In genomic region chr6:148192310-148192709, GRCh38 we compare ENCODE assay signal across 14 cellular contexts.
DNase-seq lines count a peak whose midpoint lies in the region; ATAC-seq and TF ChIP-seq lines count a peak whose summit lies in the region.
"Had no signal": no experiment of that assay in that cellular context is flagged by ENCODE, and none has a peak within 500 bp of the region (broad histone marks: within the 10 kb centered on the region; RNA-seq: fewer than 3 reads in every experiment).

No MANE protein-coding gene starts in this region.

- H3K36me3 Mint-ChIP-seq in activated CD4-positive, alpha-beta memory T cell treated with anti-CD3 and anti-CD28 coated beads, Interleukin-2, amount 10 ng/mL, durations not matched to agents 7 days and 5 days (ENCODE audit: low read depth) = no peaks in the 10 kb centered on the region
- H3K36me3 Mint-ChIP-seq: activated naive CD4-positive, alpha-beta T cell treated with anti-CD3 and anti-CD28 coated beads, Interleukin-2, amount 50 U/mL, for 24 hours had no signal

- DNase-seq in EH (ENCODE audit: low read depth) (peak; percentile 93), RWPE2 (ENCODE audit: low spot score) (no peak), foreskin fibroblast (peak; percentile 77 to 89)
- no peak for DNase-seq in activated CD4-positive, alpha-beta memory T cell treated with anti-CD3 and anti-CD28 coated beads, Interleukin-2, amount 10 ng/mL, durations not matched to agents 7 days and 5 days
- DNase-seq: activated CD4-positive, alpha-beta T cell treated with anti-CD3 and anti-CD28 coated beads, Interleukin-2, amount 50 U/mL, for 1 hour; DMS79 treated with DMSO at 0.1 percent for 48 hours; effector CD8-positive, alpha-beta T cell; NCI-H524 had no signal

- no peak for TF ChIP-seq CTCF in RWPE2 (IDR thresholded peaks at IDR 0.05; ENCODE audit: poor library complexity, severe bottlenecking)
- TF ChIP-seq CTCF in foreskin fibroblast (IDR thresholded peaks at IDR 0.05; ENCODE audit: low read depth, low read length) = no peak

- POLR2A ChIA-PET in activated CD4-positive, alpha-beta memory T cell treated with anti-CD3 and anti-CD28 coated beads, Interleukin-2, amount 10 ng/mL, durations not matched to agents 7 days and 5 days (lab: Charles Lee) = no interaction called here

- ATAC-seq in RWPE2 (ENCODE audit: low read depth) (peak; percentile 82), GM21786 (IDR thresholded peaks at IDR 0.05; ENCODE audit: unreplicated experiment) (no peak), HG03175 (IDR thresholded peaks at IDR 0.05; ENCODE audit: unreplicated experiment) (no peak), HG03565 (IDR thresholded peaks at IDR 0.05; ENCODE audit: unreplicated experiment) (no peak)

- H3K27me3 ChIP-seq in RWPE2 (ENCODE audit: insufficient read depth, poor library complexity, severe bottlenecking) = no peaks in the 10 kb centered on the region

- H3K36me3 ChIP-seq in RWPE2 (ENCODE audit: low read depth) = no peaks in the 10 kb centered on the region

- peaks cover 28% of the 10 kb centered on the region for H3K4me1 ChIP-seq in RWPE2 (ENCODE audit: insufficient read depth, poor library complexity, severe bottlenecking)

- H3K27ac ChIP-seq in RWPE2 (ENCODE audit: poor library complexity, severe bottlenecking) (peak overlapping the region; percentile 95), skin epidermis (peak overlapping the region in 15 of 21 experiments; percentile 2 to 79 (median 51))
- H3K27ac ChIP-seq: SK-N-MC had no signal

- H3K9me3 Mint-ChIP-seq in activated CD4-positive, alpha-beta memory T cell treated with anti-CD3 and anti-CD28 coated beads, Interleukin-2, amount 10 ng/mL, durations not matched to agents 7 days and 5 days = no peaks in the 10 kb centered on the region

- CTCF ChIA-PET in activated CD4-positive, alpha-beta memory T cell treated with anti-CD3 and anti-CD28 coated beads, Interleukin-2, amount 10 ng/mL, durations not matched to agents 7 days and 5 days (lab: Charles Lee) = interaction anchor here (1.3 kb wide), 1 partner anchor 15 kb away, joined by 4 read pairs; no protein-coding TSS in a partner anchor

- H3K9me3 ChIP-seq in RWPE2 (ENCODE audit: severe bottlenecking) = no peaks in the 10 kb centered on the region

- no peaks in the 10 kb centered on the region for H3K4me1 Mint-ChIP-seq in activated CD4-positive, alpha-beta memory T cell treated with anti-CD3 and anti-CD28 coated beads, Interleukin-2, amount 10 ng/mL, durations not matched to agents 7 days and 5 days
- H3K4me1 Mint-ChIP-seq: activated naive CD4-positive, alpha-beta T cell treated with anti-CD3 and anti-CD28 coated beads, Interleukin-2, amount 50 U/mL, for 24 hours had no signal

- H3K27me3 Mint-ChIP-seq in activated CD4-positive, alpha-beta memory T cell treated with anti-CD3 and anti-CD28 coated beads, Interleukin-2, amount 10 ng/mL, durations not matched to agents 7 days and 5 days = peaks cover 64% of the 10 kb centered on the region

- no peak overlapping the region for H3K4me3 ChIP-seq in RWPE2 (ENCODE audit: severe bottlenecking)
- no peak overlapping the region for H3K4me3 ChIP-seq in foreskin fibroblast (ENCODE audit: low read depth in 1 of 2, low read length in 2 of 2)
- H3K4me3 ChIP-seq in skin epidermis = no peak overlapping the region
- H3K4me3 ChIP-seq: SK-N-MC had no signal

- H3K4me3 Mint-ChIP-seq in activated CD4-positive, alpha-beta memory T cell treated with anti-CD3 and anti-CD28 coated beads, Interleukin-2, amount 10 ng/mL, durations not matched to agents 7 days and 5 days = no peak overlapping the region
- H3K4me3 Mint-ChIP-seq: activated naive CD4-positive, alpha-beta T cell treated with anti-CD3 and anti-CD28 coated beads, Interleukin-2, amount 50 U/mL, for 24 hours had no signal

- no peak overlapping the region for H3K27ac Mint-ChIP-seq in activated CD4-positive, alpha-beta memory T cell treated with anti-CD3 and anti-CD28 coated beads, Interleukin-2, amount 10 ng/mL, durations not matched to agents 7 days and 5 days
- H3K27ac Mint-ChIP-seq: activated naive CD4-positive, alpha-beta T cell treated with anti-CD3 and anti-CD28 coated beads, Interleukin-2, amount 50 U/mL, for 24 hours had no signal

Comparison
In these comparisons a context has a peak if more than half of its experiments do, and no peak if none do; other contexts are left out.
1. DNase-seq: peak in EH (single experiment) and foreskin fibroblast (2 of 2); none in RWPE2 (single experiment) and activated CD4-positive, alpha-beta memory T cell treated with anti-CD3 and anti-CD28 coated beads, Interleukin-2, amount 10 ng/mL, durations not matched to agents 7 days and 5 days (single experiment).